ENCODE assay signal across 13 cellular contexts in the genomic region with DNA sequence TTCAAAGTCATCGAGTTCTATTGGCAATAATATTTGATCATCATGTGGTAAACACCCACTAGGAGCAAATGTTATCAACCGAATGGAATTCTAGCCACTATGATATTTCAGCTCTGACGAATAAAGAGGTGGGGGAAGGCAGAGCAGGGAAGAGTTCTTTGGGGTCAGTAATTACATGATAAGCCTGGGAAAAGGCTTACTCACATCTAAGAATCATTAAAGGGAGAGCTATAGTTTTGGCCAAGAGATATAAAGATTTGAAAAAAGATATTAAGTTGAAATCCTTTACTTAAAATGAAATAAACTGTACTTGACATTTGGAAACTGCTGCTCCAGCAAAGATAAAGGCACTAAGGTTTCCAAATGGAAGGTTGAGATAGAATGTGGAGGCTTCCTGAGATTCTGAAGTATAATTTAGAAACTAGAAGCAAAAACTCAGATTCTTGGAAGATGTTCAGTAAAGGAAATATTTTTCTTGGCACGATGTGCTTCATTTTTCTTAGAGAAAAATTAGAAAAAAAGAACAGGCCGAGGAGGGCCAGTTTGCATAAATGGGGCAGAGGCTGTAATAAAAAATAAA.
A peak's percentile ranks its signal among the peaks of the same experiment; 100 is the strongest.
DNase-seq lines count a peak whose midpoint lies in the region; ATAC-seq and TF ChIP-seq lines count a peak whose summit lies in the region.
"Had no signal": no experiment of that assay in that cellular context is flagged by ENCODE, and none has a peak within 500 bp of the region (broad histone marks: within the 10 kb centered on the region; RNA-seq: fewer than 3 reads in every experiment).

No MANE protein-coding gene starts in this region.

- 32% methylated on average over 5 of the region's 5 CpGs for WGBS in mammary epithelial cell (ENCODE audit: low coverage, missing lambda C conversion rate)
- 70% methylated on average over 5 of the region's 5 CpGs for WGBS in hepatocyte (ENCODE audit: low lambda C conversion rate, missing lambda C conversion rate)
- whole genome bisulfite sequencing in spleen, 5 donors: 66 to 77% (median 72%) methylated on average over 5 of the region's 5 CpGs

- no peaks in the 10 kb centered on the region for H3K9me2 ChIP-seq in hepatocyte (replicated peaks; ENCODE audit: insufficient read depth)

- no peaks in the 10 kb centered on the region for H3K4me1 ChIP-seq in mammary epithelial cell (ENCODE audit: insufficient read depth, low read length)
- H3K4me1 ChIP-seq in hepatocyte (ENCODE audit: insufficient read depth): no peaks in the 10 kb centered on the region
- no peaks in the 10 kb centered on the region for H3K4me1 ChIP-seq in spleen

- H2AFZ ChIP-seq in mammary epithelial cell (ENCODE audit: low read depth, low read length) (no peak overlapping the region), hepatocyte (peak overlapping the region; percentile 12)

- no peak overlapping the region for H3K27ac ChIP-seq in mammary epithelial cell (ENCODE audit: insufficient read depth, low read depth, low read length)
- H3K27ac ChIP-seq in hepatocyte: peak overlapping the region; percentile 38
- H3K27ac ChIP-seq in spleen: peak overlapping the region in 5 of 8 donors; percentile 17 to 39 (median 27)

- TF ChIP-seq CTCF in mammary epithelial cell (conservative IDR thresholded peaks at IDR 0.05 in 1 of 2, IDR thresholded peaks at IDR 0.05 in 1 of 2; ENCODE audit: extremely low read depth in 1 of 2, insufficient read depth in 1 of 2, low read depth in 1 of 2, low read length in 2 of 2) (no peak), hepatocyte (IDR thresholded peaks at IDR 0.05; ENCODE audit: poor library complexity) (no peak), spleen (IDR thresholded peaks at IDR 0.05 in 8 of 11, conservative IDR thresholded peaks at IDR 0.05 in 3 of 11) (no peak)

- no peak overlapping the region for H3K9ac ChIP-seq in mammary epithelial cell (ENCODE audit: insufficient read depth, low read length)

- H3K36me3 ChIP-seq in mammary epithelial cell (ENCODE audit: insufficient read depth, low read length): no peaks in the 10 kb centered on the region
- H3K36me3 ChIP-seq in hepatocyte (replicated peaks; ENCODE audit: insufficient read depth, low read depth): no peaks in the 10 kb centered on the region
- no peaks in the 10 kb centered on the region for H3K36me3 ChIP-seq in spleen

- BruUV-seq in mammary epithelial cell (replicated peaks; lab: Mats Ljungman, UMichigan): no TSS peak

- no peaks in the 10 kb centered on the region for H4K20me1 ChIP-seq in mammary epithelial cell (ENCODE audit: insufficient read depth, low read length)
- no peaks in the 10 kb centered on the region for H4K20me1 ChIP-seq in hepatocyte (ENCODE audit: insufficient read depth, poor library complexity, severe bottlenecking)

- ATAC-seq in GM19452 (IDR thresholded peaks at IDR 0.05; ENCODE audit: unreplicated experiment) (no peak), GM18519 (IDR thresholded peaks at IDR 0.05; ENCODE audit: low FRiP score, unreplicated experiment) (no peak)
- ATAC-seq: activated CD8-positive, alpha-beta T cell treated with anti-CD3 and anti-CD28 coated beads, Interleukin-2, amount 10 ng/mL, durations not matched to agents 7 days and 5 days had no signal

- CTCF ChIA-PET in mammary epithelial cell (lab: Charles Lee; ENCODE audit: low non-redundant PET): no interaction called here

- no peak for TF ChIP-seq POLR2A in spleen (IDR thresholded peaks at IDR 0.05)

- H3K4me2 ChIP-seq in mammary epithelial cell (ENCODE audit: insufficient read depth, low read depth, low read length) (no peak overlapping the region), hepatocyte (peak overlapping the region; percentile 0)

- H3K27me3 ChIP-seq in mammary epithelial cell (ENCODE audit: insufficient read depth, low read length): no peaks in the 10 kb centered on the region
- no peaks in the 10 kb centered on the region for H3K27me3 ChIP-seq in hepatocyte
- no peaks in the 10 kb centered on the region for H3K27me3 ChIP-seq in spleen (replicated peaks in 1 of 7)

- DNase-seq in HS-27A (ENCODE audit: low read depth) (peak; percentile 84), mammary epithelial cell (peak; percentile 30), hepatocyte (ENCODE audit: low spot score) (no peak), spleen (no peak), NOMO-1 (lab: John Stamatoyannopoulos, UW; ENCODE audit: unreplicated experiment in 2 of 2) (no peak), NCI-H526 treated with DMSO at 0.1 percent for 48 hours (lab: John Stamatoyannopoulos, UW) (no peak)
- DNase-seq: activated CD8-positive, alpha-beta T cell treated with anti-CD3 and anti-CD28 coated beads, Interleukin-2, amount 10 ng/mL, durations not matched to agents 7 days and 5 days; activated naive CD4-positive, alpha-beta T cell treated with anti-CD3 and anti-CD28 coated beads, Interleukin-2, amount 10 ng/mL, durations not matched to agents 7 days and 5 days; CD4-positive, CD25-positive, alpha-beta regulatory T cell; effector CD4-positive, alpha-beta T cell; naive B cell had no signal

- no peaks in the 10 kb centered on the region for H3K9me3 ChIP-seq in mammary epithelial cell (replicated peaks; ENCODE audit: insufficient read depth, low read length)
- no peaks in the 10 kb centered on the region for H3K9me3 ChIP-seq in hepatocyte (ENCODE audit: low read depth)
- no peaks in the 10 kb centered on the region for H3K9me3 ChIP-seq in spleen

- H3K4me3 ChIP-seq in mammary epithelial cell (replicated peaks in 1 of 3; ENCODE audit: insufficient read depth in 1 of 3, low read depth in 2 of 3, low read length in 3 of 3) (no peak overlapping the region), hepatocyte (no peak overlapping the region), spleen (no peak overlapping the region)

- in situ Hi-C loops in mammary epithelial cell (cut with MboI; ENCODE audit: low sequenced_read_pairs in 2 of 2): no loop called here

- H3K79me2 ChIP-seq in mammary epithelial cell (ENCODE audit: insufficient read depth, low read length) (no peaks in the 10 kb centered on the region), hepatocyte (no peaks in the 10 kb centered on the region)

- intact Hi-C loops in mammary epithelial cell (cut with micrococcal nuclease) (loop anchor here (2.0 kb wide), 1 partner anchor 58 kb away; no protein-coding TSS in a partner anchor), spleen (cut with DNase I; ENCODE audit: low total_unique reads) (no loop called here)

- dilution Hi-C loops in mammary epithelial cell (cut with HindIII; ENCODE audit: low sequenced_read_pairs): no loop called here

Comparison
In these comparisons a context has a peak if more than half of its experiments do, and no peak if none do; other contexts are left out.
1. DNase-seq: peak in HS-27A (single experiment) and mammary epithelial cell (single experiment); none in hepatocyte (single experiment), spleen (single experiment), NOMO-1 (0 of 2) and NCI-H526 treated with DMSO at 0.1 percent for 48 hours (single experiment).